In genomic region chr13:97431365-97431764, GRCh38 we compare ENCODE assay signal across 18 cellular contexts. TPM values are rescaled to one million over a fixed set of nuclear protein-coding genes. Genes with fewer than 3 reads are reported as not detected.
DNase-seq lines count a peak whose midpoint lies in the region; ATAC-seq, FAIRE-seq and TF ChIP-seq lines count a peak whose summit lies in the region.
"Had no signal": no experiment of that assay in that cellular context is flagged by ENCODE, and none has a peak within 500 bp of the region (broad histone marks: within the 10 kb centered on the region; RNA-seq: fewer than 3 reads in every experiment).

No MANE protein-coding gene starts in this region.

- no peak overlapping the region for H3K27ac Mint-ChIP-seq in stimulated activated naive CD8-positive, alpha-beta T cell treated with anti-CD3 and anti-CD28 coated beads, Interleukin-15, Interleukin-2, amounts not matched to agents 100 ng/mL and 50 ng/mL, for 24 hours
- H3K27ac Mint-ChIP-seq in WTC11: no peak overlapping the region

- DNase-seq in stimulated activated naive CD8-positive, alpha-beta T cell treated with anti-CD3 and anti-CD28 coated beads, Interleukin-15, Interleukin-2, amounts not matched to agents 100 U/mL and 50 U/mL, for 24 hours: no peak
- DNase-seq in WTC11 (ENCODE audit: low spot score) (no peak), inferior parietal cortex (ENCODE audit: extremely low spot score) (peak; percentile 57), DMS 273 (lab: John Stamatoyannopoulos, UW; ENCODE audit: unreplicated experiment) (no peak), D721Med (ENCODE audit: insufficient read length, low spot score) (no peak)
- DNase-seq: activated naive CD4-positive, alpha-beta T cell treated with Interleukin-2 at 50 U/mL for 16 hours; effector memory CD4-positive, alpha-beta T cell; gastrocnemius medialis; left cardiac atrium; NCI-H1048; NCI-H69; occipital lobe; SIG-M5; stimulated activated naive CD4-positive, alpha-beta T cell treated with Interleukin-2 at 50 U/mL for 16 hours had no signal

- H3K36me3 Mint-ChIP-seq in stimulated activated naive CD8-positive, alpha-beta T cell treated with anti-CD3 and anti-CD28 coated beads, Interleukin-15, Interleukin-2, amounts not matched to agents 100 ng/mL and 50 ng/mL, for 24 hours (ENCODE audit: low read depth): no peaks in the 10 kb centered on the region
- H3K36me3 Mint-ChIP-seq in WTC11: 0 out of 2 replicates have a peak, but pooled peaks cover under 1% of the 10 kb centered on the region

- no peak for ATAC-seq in stimulated activated naive CD8-positive, alpha-beta T cell treated with anti-CD3 and anti-CD28 coated beads, Interleukin-15, Interleukin-2, amounts not matched to agents 100 U/mL and 50 U/mL, for 24 hours
- no peak for ATAC-seq in WTC11
- no peak for ATAC-seq in HG02571 (IDR thresholded peaks at IDR 0.05; ENCODE audit: unreplicated experiment)
- ATAC-seq in GM18505 (IDR thresholded peaks at IDR 0.05; ENCODE audit: unreplicated experiment): no peak
- ATAC-seq: activated CD4-positive, CD25-positive, alpha-beta regulatory T cell treated with anti-CD3 and anti-CD28 coated beads, Interleukin-2, amount 50 U/mL, for 24 hours; gastrocnemius medialis; left cardiac atrium had no signal

- no peaks in the 10 kb centered on the region for H3K9me3 Mint-ChIP-seq in stimulated activated naive CD8-positive, alpha-beta T cell treated with anti-CD3 and anti-CD28 coated beads, Interleukin-15, Interleukin-2, amounts not matched to agents 100 ng/mL and 50 ng/mL, for 24 hours
- H3K9me3 Mint-ChIP-seq in WTC11: no peaks in the 10 kb centered on the region

- no peak for TF ChIP-seq POLR2A in GM18505 (IDR thresholded peaks at IDR 0.05; ENCODE audit: borderline replicate concordance, extremely low read depth, insufficient read depth, insufficient read length)

- POLR2A ChIA-PET in WTC11 (lab: Charles Lee): no interaction called here

- no peak for FAIRE-seq in D721Med (lab: Jason Lieb, UNC)

- peaks cover 4% of the 10 kb centered on the region for H3K27me3 Mint-ChIP-seq in stimulated activated naive CD8-positive, alpha-beta T cell treated with anti-CD3 and anti-CD28 coated beads, Interleukin-15, Interleukin-2, amounts not matched to agents 100 ng/mL and 50 ng/mL, for 24 hours
- no peaks in the 10 kb centered on the region for H3K27me3 Mint-ChIP-seq in WTC11 (ENCODE audit: low read depth)

- peak overlapping the region; percentile 38 for H3K4me3 Mint-ChIP-seq in stimulated activated naive CD8-positive, alpha-beta T cell treated with anti-CD3 and anti-CD28 coated beads, Interleukin-15, Interleukin-2, amounts not matched to agents 100 ng/mL and 50 ng/mL, for 24 hours
- peak overlapping the region; percentile 93 for H3K4me3 Mint-ChIP-seq in WTC11

- TF ChIP-seq CTCF in WTC11 (IDR thresholded peaks at IDR 0.05) (no peak), D721Med (IDR thresholded peaks at IDR 0.05; ENCODE audit: insufficient read depth, missing control alignments) (no peak)

- CTCF ChIA-PET in WTC11 (lab: Charles Lee): interaction anchor here (1.3 kb wide), 1 partner anchor 144 kb away, joined by 3 read pairs; no protein-coding TSS in a partner anchor

- peaks cover 28% of the 10 kb centered on the region for H3K4me1 Mint-ChIP-seq in stimulated activated naive CD8-positive, alpha-beta T cell treated with anti-CD3 and anti-CD28 coated beads, Interleukin-15, Interleukin-2, amounts not matched to agents 100 ng/mL and 50 ng/mL, for 24 hours (ENCODE audit: low read depth)
- peaks cover 36% of the 10 kb centered on the region for H3K4me1 Mint-ChIP-seq in WTC11

TF ChIP-seq in WTC11, 78 proteins besides CTCF, POLR2A, EP300 and RAD21 (continues in another document):
- TF ChIP-seq ZNF425 (CRISPR knock-in tag; conservative IDR thresholded peaks at IDR 0.05) (no peak), ERG (CRISPR knock-in tag; IDR thresholded peaks at IDR 0.05) (no peak), AFF4 (CRISPR knock-in tag; IDR thresholded peaks at IDR 0.05; ENCODE audit: borderline replicate concordance) (no peak), JUN (CRISPR knock-in tag; IDR thresholded peaks at IDR 0.05) (no peak), ZNF263 (CRISPR knock-in tag; IDR thresholded peaks at IDR 0.05; ENCODE audit: low read depth) (no peak), FOXP1 (CRISPR knock-in tag; IDR thresholded peaks at IDR 0.05; ENCODE audit: borderline replicate concordance) (no peak), ATF3 (CRISPR knock-in tag; conservative IDR thresholded peaks at IDR 0.05) (no peak), PRRX2 (CRISPR knock-in tag; IDR thresholded peaks at IDR 0.05) (no peak), SP1 (CRISPR knock-in tag; conservative IDR thresholded peaks at IDR 0.05) (no peak), MXD4 (CRISPR knock-in tag; IDR thresholded peaks at IDR 0.05; ENCODE audit: borderline replicate concordance) (no peak), ELF4 (CRISPR knock-in tag; IDR thresholded peaks at IDR 0.05; ENCODE audit: low read depth) (no peak)
- TF ChIP-seq, protein P1, sequence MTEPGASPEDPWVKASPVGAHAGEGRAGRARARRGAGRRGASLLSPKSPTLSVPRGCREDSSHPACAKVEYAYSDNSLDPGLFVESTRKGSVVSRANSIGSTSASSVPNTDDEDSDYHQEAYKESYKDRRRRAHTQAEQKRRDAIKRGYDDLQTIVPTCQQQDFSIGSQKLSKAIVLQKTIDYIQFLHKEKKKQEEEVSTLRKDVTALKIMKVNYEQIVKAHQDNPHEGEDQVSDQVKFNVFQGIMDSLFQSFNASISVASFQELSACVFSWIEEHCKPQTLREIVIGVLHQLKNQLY (CRISPR knock-in tag; IDR thresholded peaks at IDR 0.05): no peak

RNA-seq across cellular contexts. Expression of gene RAP2A, which starts 2.6 kb away (rescaled TPM):
- 34.8 to 39.0 TPM (median 35.1 TPM) in 3 replicates for total RNA-seq in WTC11 (2021)
